ENCODE assay signal across 11 cellular contexts in genomic region chr2:29804671-29805070, GRCh38.
"Had no signal": no experiment of that assay in that cellular context is flagged by ENCODE, and none has a peak within 500 bp of the region (broad histone marks: within the 10 kb centered on the region; RNA-seq: fewer than 3 reads in every experiment).

No MANE protein-coding gene starts in this region.

- ATAC-seq: GM23338, HCT116 had no signal

- DNase-seq: GM23248, GOT3, H7, H9, HCEC 1CT, HFFc6 had no signal

- H3K4me1 ChIP-seq: HAP-1 had no signal

- FAIRE-seq: H1, H54 had no signal

- H3K4me3 ChIP-seq: GM23248, GM23338, HAP-1 had no signal

- H3K4me2 ChIP-seq: GM23338 had no signal

- H3K9ac ChIP-seq: GM23248 had no signal

- H3K36me3 ChIP-seq: HAP-1 had no signal

- H3K27ac ChIP-seq: GM23248 had no signal

- H2AFZ ChIP-seq: GM23248, GM23338 had no signal

- H3K9me3 ChIP-seq: HAP-1 had no signal
